ENCODE assay signal across 1 cellular context in genomic region chr11:1561955-1562354, GRCh38.
TF ChIP-seq lines count a peak whose summit lies in the region.

No MANE protein-coding gene starts in this region.

TF ChIP-seq in H1, 55 proteins besides CTCF, POLR2A, EP300 and RAD21:
- no peak for TF ChIP-seq SIRT6 (IDR thresholded peaks at IDR 0.05; ENCODE audit: low read length)
- TF ChIP-seq TAF7 (optimal IDR thresholded peaks at IDR 0.05; ENCODE audit: borderline replicate concordance, low read depth, low read length) = no peak
- no peak for TF ChIP-seq SAP30 (IDR thresholded peaks at IDR 0.05; ENCODE audit: insufficient read depth, insufficient replicate concordance, low read length)
- TF ChIP-seq YY1 (IDR thresholded peaks at IDR 0.05; ENCODE audit: low read depth, low read length) = no peak
- TF ChIP-seq RXRA (IDR thresholded peaks at IDR 0.05; ENCODE audit: insufficient read depth, low read depth, low read length) = no peak
- no peak for TF ChIP-seq CBX5 (IDR thresholded peaks at IDR 0.05; ENCODE audit: low read depth, low read length)
- no peak for TF ChIP-seq ASH2L (IDR thresholded peaks at IDR 0.05; ENCODE audit: low read length)
- TF ChIP-seq TAF1 (IDR thresholded peaks at IDR 0.05; ENCODE audit: low read depth, low read length) = no peak
